1 cellular context compared by ENCODE assay signal in genomic region chr14:102525213-102526143, GRCh38.
TF ChIP-seq lines count a peak whose summit lies in the region.

No MANE protein-coding gene starts in this region.

TF ChIP-seq in HEK293, 187 proteins besides CTCF, POLR2A, EP300 and RAD21 (continued from another document and continues in another):
- TF ChIP-seq PRDM2 (tag by site-specific recombination; IDR thresholded peaks at IDR 0.05; ENCODE audit: borderline replicate concordance) (no peak), ZBTB8A (tag by site-specific recombination; IDR thresholded peaks at IDR 0.05) (0 out of 2 replicates have a peak, but pooled peaks have one; percentile 10), ZNF600 (tag by site-specific recombination; IDR thresholded peaks at IDR 0.05) (peak; percentile 64), ZNF660 (tag by site-specific recombination; IDR thresholded peaks at IDR 0.05) (no peak), PRDM1 (tag by site-specific recombination; IDR thresholded peaks at IDR 0.05) (peak; percentile 100), ZNF416 (tag by site-specific recombination; IDR thresholded peaks at IDR 0.05) (no peak), ZNF214 (tag by site-specific recombination; IDR thresholded peaks at IDR 0.05; ENCODE audit: borderline replicate concordance) (no peak), ZNF621 (tag by site-specific recombination; IDR thresholded peaks at IDR 0.05) (no peak), ZNF768 (tag by site-specific recombination; IDR thresholded peaks at IDR 0.05) (no peak), ZNF19 (tag by site-specific recombination; IDR thresholded peaks at IDR 0.05; ENCODE audit: low read depth) (no peak), ZNF362 (tag by site-specific recombination; IDR thresholded peaks at IDR 0.05) (peak; percentile 70; the same call in 1 of the 2 replicates), ZBTB6 (tag by site-specific recombination; IDR thresholded peaks at IDR 0.05) (no peak), ZNF548 (tag by site-specific recombination; IDR thresholded peaks at IDR 0.05) (no peak), ZNF664 (tag by site-specific recombination; IDR thresholded peaks at IDR 0.05) (no peak), INSM2 (tag by site-specific recombination; IDR thresholded peaks at IDR 0.05) (peak; percentile 15; the same call in 1 of the 2 replicates), ZNF677 (tag by site-specific recombination; IDR thresholded peaks at IDR 0.05) (no peak), ZBTB21 (tag by site-specific recombination; IDR thresholded peaks at IDR 0.05) (0 out of 2 replicates have a peak, but pooled peaks have one; percentile 35), ZBTB17 (tag by site-specific recombination; IDR thresholded peaks at IDR 0.05) (peak; percentile 93), ZBTB10 (tag by site-specific recombination; IDR thresholded peaks at IDR 0.05) (no peak), ZNF335 (tag by site-specific recombination; conservative IDR thresholded peaks at IDR 0.05) (peak; percentile 53), ZNF311 (tag by site-specific recombination; IDR thresholded peaks at IDR 0.05; ENCODE audit: borderline replicate concordance) (no peak), ZNF707 (tag by site-specific recombination; IDR thresholded peaks at IDR 0.05) (no peak; the same call in 1 of the 2 replicates), ZNF112 (tag by site-specific recombination; IDR thresholded peaks at IDR 0.05) (no peak), ZNF274 (IDR thresholded peaks at IDR 0.05; ENCODE audit: low read length) (no peak), ZNF274 (tag by site-specific recombination; IDR thresholded peaks at IDR 0.05; ENCODE audit: borderline replicate concordance) (no peak), ZNF791 (tag by site-specific recombination; IDR thresholded peaks at IDR 0.05) (no peak), PRDM6 (tag by site-specific recombination; IDR thresholded peaks at IDR 0.05) (no peak), BCL6B (tag by site-specific recombination; IDR thresholded peaks at IDR 0.05) (0 out of 2 replicates have a peak, but pooled peaks have one; percentile 30), ZNF514 (tag by site-specific recombination; IDR thresholded peaks at IDR 0.05) (peak; percentile 79; the same call in 1 of the 2 replicates), HOXC10 (CRISPR knock-in tag; IDR thresholded peaks at IDR 0.05) (no peak), HIC1 (tag by site-specific recombination; IDR thresholded peaks at IDR 0.05) (no peak), ZFP37 (tag by site-specific recombination; IDR thresholded peaks at IDR 0.05) (no peak), ZBTB11 (tag by site-specific recombination; conservative IDR thresholded peaks at IDR 0.05; ENCODE audit: low read depth) (peak; percentile 93), ZSCAN23 (tag by site-specific recombination; IDR thresholded peaks at IDR 0.05) (peak; percentile 77; the same call in 1 of the 2 replicates)
